Comparison of ENCODE assay signal across 14 cellular contexts in genomic region chr11:11947825-11948224, GRCh38.
"Had no signal": no experiment of that assay in that cellular context is flagged by ENCODE, and none has a peak within 500 bp of the region (broad histone marks: within the 10 kb centered on the region; RNA-seq: fewer than 3 reads in every experiment).

No MANE protein-coding gene starts in this region.

- H3K9me3 ChIP-seq: colonic mucosa, gastroesophageal sphincter, mucosa of descending colon, thyroid gland had no signal

- H3K4me1 Mint-ChIP-seq: activated CD8-positive, alpha-beta memory T cell treated with anti-CD3 and anti-CD28 coated beads, Interleukin-2, amount 10 ng/mL, durations not matched to agents 7 days and 5 days; activated naive CD8-positive, alpha-beta T cell treated with anti-CD3 and anti-CD28 coated beads, Interleukin-2, amount 50 U/mL, for 24 hours had no signal

- H3K27ac Mint-ChIP-seq: activated CD8-positive, alpha-beta memory T cell treated with anti-CD3 and anti-CD28 coated beads, Interleukin-2, amount 10 ng/mL, durations not matched to agents 7 days and 5 days; activated naive CD8-positive, alpha-beta T cell treated with anti-CD3 and anti-CD28 coated beads, Interleukin-2, amount 50 U/mL, for 24 hours; natural killer cell treated with Interleukin-12 subunit alpha and Interleukin-12 subunit beta and Interleukin-15 and Interleukin-18, amount 100 ng/mL, for 72 hours had no signal

- H3K4me1 ChIP-seq: colonic mucosa, gastroesophageal sphincter, thyroid gland had no signal

- ATAC-seq: activated CD8-positive, alpha-beta memory T cell treated with anti-CD3 and anti-CD28 coated beads, Interleukin-2, amount 10 ng/mL, durations not matched to agents 7 days and 5 days; activated naive CD8-positive, alpha-beta T cell treated with anti-CD3 and anti-CD28 coated beads, Interleukin-2, amount 50 U/mL, for 24 hours; gastroesophageal sphincter; natural killer cell treated with Interleukin-12 subunit alpha and Interleukin-12 subunit beta and Interleukin-15 and Interleukin-18, amount 100 ng/mL, for 72 hours had no signal

- H3K9me3 Mint-ChIP-seq: activated naive CD8-positive, alpha-beta T cell treated with anti-CD3 and anti-CD28 coated beads, Interleukin-2, amount 50 U/mL, for 24 hours; natural killer cell treated with Interleukin-12 subunit alpha and Interleukin-12 subunit beta and Interleukin-15 and Interleukin-18, amount 100 ng/mL, for 72 hours had no signal

- H3K27ac ChIP-seq: colonic mucosa, gastroesophageal sphincter, skin epidermis, thyroid gland had no signal

- H3K27me3 Mint-ChIP-seq: activated CD8-positive, alpha-beta memory T cell treated with anti-CD3 and anti-CD28 coated beads, Interleukin-2, amount 10 ng/mL, durations not matched to agents 7 days and 5 days; activated naive CD8-positive, alpha-beta T cell treated with anti-CD3 and anti-CD28 coated beads, Interleukin-2, amount 50 U/mL, for 24 hours; natural killer cell treated with Interleukin-12 subunit alpha and Interleukin-12 subunit beta and Interleukin-15 and Interleukin-18, amount 100 ng/mL, for 72 hours had no signal

- H3K27me3 ChIP-seq: colonic mucosa, gastroesophageal sphincter, thyroid gland had no signal

- H3K4me3 ChIP-seq: colonic mucosa, gastroesophageal sphincter, mucosa of descending colon, skin epidermis, thyroid gland had no signal

- DNase-seq: activated CD4-positive, alpha-beta T cell treated with anti-CD3 and anti-CD28 coated beads for 1 hour; activated CD4-positive, alpha-beta T cell treated with anti-CD3 and anti-CD28 coated beads, Interleukin-2, amount 50 U/mL, for 48 hours; activated CD8-positive, alpha-beta memory T cell treated with anti-CD3 and anti-CD28 coated beads, Interleukin-2, amount 10 ng/mL, durations not matched to agents 7 days and 5 days; activated naive CD8-positive, alpha-beta T cell treated with anti-CD3 and anti-CD28 coated beads, Interleukin-2, amount 50 U/mL, for 24 hours; caudate nucleus; colonic mucosa; effector CD8-positive, alpha-beta T cell; hippocampal formation; mammary epithelial cell; mucosa of descending colon; thyroid gland had no signal

- H3K36me3 ChIP-seq: colonic mucosa had no signal

- H3K4me3 Mint-ChIP-seq: activated CD8-positive, alpha-beta memory T cell treated with anti-CD3 and anti-CD28 coated beads, Interleukin-2, amount 10 ng/mL, durations not matched to agents 7 days and 5 days; activated naive CD8-positive, alpha-beta T cell treated with anti-CD3 and anti-CD28 coated beads, Interleukin-2, amount 50 U/mL, for 24 hours; natural killer cell treated with Interleukin-12 subunit alpha and Interleukin-12 subunit beta and Interleukin-15 and Interleukin-18, amount 100 ng/mL, for 72 hours had no signal
